Comparison of ENCODE assay signal across 9 cellular contexts in genomic region chr15:67884009-67884408, GRCh38. TPM values are rescaled to one million over a fixed set of nuclear protein-coding genes. Genes with fewer than 3 reads are reported as not detected.
A peak's percentile ranks its signal among the peaks of the same experiment; 100 is the strongest.
DNase-seq lines count a peak whose midpoint lies in the region; ATAC-seq, FAIRE-seq and TF ChIP-seq lines count a peak whose summit lies in the region.
"Had no signal": no experiment of that assay in that cellular context is flagged by ENCODE, and none has a peak within 500 bp of the region (broad histone marks: within the 10 kb centered on the region; RNA-seq: fewer than 3 reads in every experiment).

No MANE protein-coding gene starts in this region.

- H3K27ac Mint-ChIP-seq in activated T-cell treated with anti-CD3 and anti-CD28 coated beads, Interleukin-2, amount 50 U/mL, for 72 hours = no peak overlapping the region
- peak overlapping the region; percentile 75 for H3K27ac Mint-ChIP-seq in astrocyte (ENCODE audit: unreplicated experiment)

- no peak for TF ChIP-seq RAD21 in liver (IDR thresholded peaks at IDR 0.05)

- H3K4me3 Mint-ChIP-seq in activated T-cell treated with anti-CD3 and anti-CD28 coated beads, Interleukin-2, amount 50 U/mL, for 72 hours = peak overlapping the region; percentile 53 to 79
- no peak overlapping the region for H3K4me3 Mint-ChIP-seq in astrocyte (ENCODE audit: unreplicated experiment)

- H3K4me3 ChIP-seq in astrocyte (ENCODE audit: insufficient read depth, low read depth, low read length) = peak overlapping the region; percentile 43
- peak overlapping the region; percentile 32 to 51 (median 48) for H3K4me3 ChIP-seq in liver (ENCODE audit: low read depth in 1 of 3, low read length in 3 of 3)
- no peak overlapping the region for H3K4me3 ChIP-seq in thymus (ENCODE audit: low read length)

- no peak for FAIRE-seq in astrocyte (lab: Jason Lieb, UNC)

- H4K20me1 ChIP-seq in astrocyte (ENCODE audit: insufficient read depth, low read length) = no peaks in the 10 kb centered on the region

- peaks cover 4% of the 10 kb centered on the region for H3K4me1 ChIP-seq in astrocyte (ENCODE audit: insufficient read depth, low read length)
- H3K4me1 ChIP-seq in liver (ENCODE audit: control insufficient read depth in 4 of 4, insufficient read depth in 4 of 4, low read length in 3 of 4) = peaks cover 0 to 20% (median 9%) of the 10 kb centered on the region in 4 donors
- H3K4me1 ChIP-seq in thymus (ENCODE audit: control insufficient read depth, insufficient read depth, low read length) = peaks cover 3% of the 10 kb centered on the region

- H2AFZ ChIP-seq in astrocyte (ENCODE audit: low read depth, low read length) = peak overlapping the region; percentile 69

- H3K36me3 Mint-ChIP-seq in activated T-cell treated with anti-CD3 and anti-CD28 coated beads, Interleukin-2, amount 50 U/mL, for 72 hours (ENCODE audit: insufficient read depth in 2 of 2) = peaks cover 2 to 3% of the 10 kb centered on the region in 2 donors
- H3K36me3 Mint-ChIP-seq in astrocyte (ENCODE audit: low read depth, unreplicated experiment) = peaks cover 3% of the 10 kb centered on the region

- no peaks in the 10 kb centered on the region for H3K36me3 ChIP-seq in astrocyte (ENCODE audit: insufficient read depth, low read length)
- no peaks in the 10 kb centered on the region for H3K36me3 ChIP-seq in liver (ENCODE audit: control insufficient read depth in 4 of 4, insufficient read depth in 3 of 4, low read depth in 1 of 4, low read length in 3 of 4)
- no peaks in the 10 kb centered on the region for H3K36me3 ChIP-seq in thymus (ENCODE audit: control insufficient read depth, insufficient read depth)

- no peak for ATAC-seq in activated T-cell treated with anti-CD3 and anti-CD28 coated beads, Interleukin-2, amount 50 U/mL, for 72 hours (replicated peaks in 1 of 2)

- H3K9ac ChIP-seq in astrocyte (ENCODE audit: low read length) = peak overlapping the region; percentile 60
- peak overlapping the region; percentile 48 to 60 for H3K9ac ChIP-seq in liver (ENCODE audit: low read depth in 1 of 2, low read length in 2 of 2)

- H3K27me3 ChIP-seq in astrocyte (ENCODE audit: insufficient read depth, low read length) (no peaks in the 10 kb centered on the region), liver (ENCODE audit: control insufficient read depth in 4 of 4, insufficient read depth in 4 of 4, low read length in 3 of 4) (no peaks in the 10 kb centered on the region), thymus (ENCODE audit: control insufficient read depth, insufficient read depth) (no peaks in the 10 kb centered on the region)

- no peak for DNase-seq in activated T-cell treated with anti-CD3 and anti-CD28 coated beads, Interleukin-2, amount 50 U/mL, for 72 hours
- no peak for DNase-seq in activated T-cell treated with anti-CD3 and anti-CD28 coated beads, Interleukin-2, amount 50 U/mL, for 1 hour
- DNase-seq in astrocyte (ENCODE audit: low read depth) (no peak), SKM-1 treated with dmso at 0.1 percent for 144 hours (lab: John Stamatoyannopoulos, UW; ENCODE audit: unreplicated experiment) (no peak), NOMO-1 treated with dmso at 0.1 percent for 144 hours (lab: John Stamatoyannopoulos, UW; ENCODE audit: unreplicated experiment) (no peak), NCI-H226 (no peak)

- no peaks in the 10 kb centered on the region for H3K79me2 ChIP-seq in astrocyte (ENCODE audit: insufficient read depth, low read length)

- WGBS in liver = 71% methylated on average over 6 of the region's 6 CpGs
- 81% methylated on average over 6 of the region's 6 CpGs for whole genome bisulfite sequencing in thymus

- peaks cover 24% of the 10 kb centered on the region for H3K4me1 Mint-ChIP-seq in activated T-cell treated with anti-CD3 and anti-CD28 coated beads, Interleukin-2, amount 50 U/mL, for 72 hours (ENCODE audit: low read depth)
- peaks cover 36% of the 10 kb centered on the region for H3K4me1 Mint-ChIP-seq in astrocyte (ENCODE audit: low read depth, unreplicated experiment)

- peaks cover 22% of the 10 kb centered on the region for H3K27me3 Mint-ChIP-seq in activated T-cell treated with anti-CD3 and anti-CD28 coated beads, Interleukin-2, amount 50 U/mL, for 72 hours (ENCODE audit: low read depth)
- peaks cover 8% of the 10 kb centered on the region for H3K27me3 Mint-ChIP-seq in astrocyte (ENCODE audit: low read depth, unreplicated experiment)

- H3K27ac ChIP-seq in astrocyte (ENCODE audit: low read depth, low read length) (no peak overlapping the region), liver (ENCODE audit: low read depth in 1 of 2, low read length in 2 of 2) (peak overlapping the region; percentile 90 to 92), thymus (ENCODE audit: low read depth) (peak overlapping the region; percentile 19)

- peak overlapping the region; percentile 75 for H3K4me2 ChIP-seq in astrocyte (ENCODE audit: low read length)

- peaks cover 0 to 3% of the 10 kb centered on the region in 2 donors for H3K9me3 Mint-ChIP-seq in activated T-cell treated with anti-CD3 and anti-CD28 coated beads, Interleukin-2, amount 50 U/mL, for 72 hours
- peaks cover 3% of the 10 kb centered on the region for H3K9me3 Mint-ChIP-seq in astrocyte (ENCODE audit: unreplicated experiment)

- TF ChIP-seq CTCF in astrocyte (IDR thresholded peaks at IDR 0.05; ENCODE audit: insufficient read depth, low read depth, low read length) (no peak), liver (IDR thresholded peaks at IDR 0.05; ENCODE audit: low read depth, low read length, missing input control) (no peak)

- H3K9me3 ChIP-seq in astrocyte (ENCODE audit: insufficient read depth, low read depth, low read length) = no peaks in the 10 kb centered on the region
- H3K9me3 ChIP-seq in liver (ENCODE audit: control insufficient read depth in 4 of 4, low read length in 3 of 4) = no peaks in the 10 kb centered on the region
- H3K9me3 ChIP-seq in thymus (ENCODE audit: control insufficient read depth) = no peaks in the 10 kb centered on the region

TF ChIP-seq in liver, 16 proteins besides CTCF, POLR2A, EP300 and RAD21:
- no peak for TF ChIP-seq TAF1 (conservative IDR thresholded peaks at IDR 0.05)
- no peak for TF ChIP-seq ZBTB33 (IDR thresholded peaks at IDR 0.05)
- no peak for TF ChIP-seq RXRA (IDR thresholded peaks at IDR 0.05)
- TF ChIP-seq FOXA1 (IDR thresholded peaks at IDR 0.05) = no peak
- no peak for TF ChIP-seq JUND (IDR thresholded peaks at IDR 0.05)
- no peak for TF ChIP-seq REST (IDR thresholded peaks at IDR 0.05)
TF ChIP-seq in liver: peak in this region for 0.

RNA-seq across cellular contexts. Expression of gene RNU6-1, which starts 44.2 kb away (rescaled TPM):
- total RNA-seq in activated T-cell treated with anti-CD3 and anti-CD28 coated beads, Interleukin-2, amount 50 U/mL, for 72 hours = not detected
- total RNA-seq in astrocyte = not detected in 2 replicates
- not detected for total RNA-seq in liver
- polyA plus RNA-seq in liver = not detected
- polyA plus RNA-seq in thymus = not detected
- total RNA-seq: HT-29 had no signal

RNA-seq across cellular contexts. Expression of gene SKOR1, which starts 58.7 kb away (rescaled TPM):
- under 1 TPM; 0.31 to 0.95 TPM for total RNA-seq in activated T-cell treated with anti-CD3 and anti-CD28 coated beads, Interleukin-2, amount 50 U/mL, for 72 hours
- not detected in 2 replicates for total RNA-seq in astrocyte
- total RNA-seq in liver = under 1 TPM; 0.05 to 0.17 TPM
- under 1 TPM in 1 of 2 donors, not detected in 1; 0.02 TPM for polyA plus RNA-seq in liver
- 0.46 TPM for polyA plus RNA-seq in thymus
